24 cellular contexts compared by ENCODE assay signal in the genomic region with DNA sequence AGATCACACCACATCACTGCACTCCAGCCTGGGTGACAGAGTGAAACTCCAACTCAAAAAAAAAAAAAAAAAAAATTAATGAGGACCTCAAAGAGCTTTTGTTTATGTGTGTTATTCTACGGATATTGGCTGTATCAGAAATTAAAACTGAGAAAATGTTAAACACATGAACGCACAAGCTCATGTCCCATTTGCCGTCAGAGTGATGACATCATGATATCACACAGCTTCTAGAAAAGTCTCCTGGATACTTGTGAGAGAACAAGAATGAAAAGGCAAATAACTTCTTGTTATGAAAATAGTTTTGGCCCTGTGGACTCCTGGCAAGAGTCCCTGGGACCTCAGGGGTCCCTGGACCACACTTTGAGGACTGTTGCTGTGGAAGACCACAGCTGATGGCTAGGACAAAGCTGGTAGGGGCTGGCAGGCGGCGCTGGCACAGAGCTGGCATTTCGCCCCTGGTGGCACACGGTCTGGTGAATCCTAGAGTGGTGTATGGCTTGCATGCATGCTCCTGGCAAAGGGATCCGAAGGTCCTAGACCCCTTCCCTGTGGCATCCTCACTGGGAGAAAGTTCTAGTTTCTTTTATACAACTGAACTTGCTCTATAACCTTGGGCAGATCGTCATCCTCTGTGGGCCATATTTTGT.
"Had no signal": no experiment of that assay in that cellular context is flagged by ENCODE, and none has a peak within 500 bp of the region (broad histone marks: within the 10 kb centered on the region; RNA-seq: fewer than 3 reads in every experiment).

No MANE protein-coding gene starts in this region.

- H3K4me3 Mint-ChIP-seq: activated CD8-positive, alpha-beta T cell treated with anti-CD3 and anti-CD28 coated beads for 36 hours; activated naive CD4-positive, alpha-beta T cell treated with anti-CD3 and anti-CD28 coated beads, Interleukin-2, amount 50 U/mL, for 24 hours; activated naive CD8-positive, alpha-beta T cell treated with anti-CD3 and anti-CD28 coated beads, Interleukin-2, amount 10 ng/mL, durations not matched to agents 7 days and 5 days; activated T-cell treated with anti-CD3 and anti-CD28 coated beads, Interleukin-2, amount 50 U/mL, for 72 hours; activated T-helper 17 cell treated with anti-CD3 and anti-CD28 coated beads, Interleukin-2, amount 50 U/mL, for 72 hours; central memory CD8-positive, alpha-beta T cell had no signal

- H3K36me3 ChIP-seq: ascending aorta, WERI-Rb-1 had no signal

- DNase-seq: activated CD4-positive, alpha-beta T cell treated with anti-CD3 and anti-CD28 coated beads for 1 hour; activated CD4-positive, alpha-beta T cell treated with anti-CD3 and anti-CD28 coated beads for 48 hours; activated CD4-positive, CD25-positive, alpha-beta regulatory T cell; activated CD8-positive, alpha-beta T cell treated with anti-CD3 and anti-CD28 coated beads for 36 hours; activated gamma-delta T cell; activated naive CD4-positive, alpha-beta T cell treated with Interleukin-2 at 50 U/mL for 16 hours; activated naive CD8-positive, alpha-beta T cell treated with anti-CD3 and anti-CD28 coated beads, Interleukin-2, amount 10 ng/mL, durations not matched to agents 7 days and 5 days; activated T-cell treated with anti-CD3 and anti-CD28 coated beads, Interleukin-2, amount 50 U/mL, for 1 hour; activated T-cell treated with anti-CD3 and anti-CD28 coated beads, Interleukin-2, amount 50 U/mL, for 72 hours; NCI-H1092 treated with DMSO at 0.1 percent for 48 hours; NCI-H1417 treated with DMSO at 0.1 percent for 48 hours; NCI-H1930; NCI-H2081 treated with DMSO at 0.1 percent for 48 hours; NCI-H226; NCI-H524 treated with DMSO at 0.1 percent for 48 hours; PC-9; Right ventricle myocardium superior; T1000; WERI-Rb-1 had no signal

- H2AFZ ChIP-seq: PC-9 had no signal

- H3K27ac ChIP-seq: ascending aorta, cardiac muscle cell, PC-9, WERI-Rb-1 had no signal

- H3K9me3 ChIP-seq: ascending aorta had no signal

- H3K27ac Mint-ChIP-seq: activated CD8-positive, alpha-beta T cell treated with anti-CD3 and anti-CD28 coated beads for 36 hours; activated naive CD4-positive, alpha-beta T cell treated with anti-CD3 and anti-CD28 coated beads, Interleukin-2, amount 50 U/mL, for 24 hours; activated naive CD8-positive, alpha-beta T cell treated with anti-CD3 and anti-CD28 coated beads, Interleukin-2, amount 10 ng/mL, durations not matched to agents 7 days and 5 days; activated T-cell treated with anti-CD3 and anti-CD28 coated beads, Interleukin-2, amount 50 U/mL, for 72 hours; activated T-helper 17 cell treated with anti-CD3 and anti-CD28 coated beads, Interleukin-2, amount 50 U/mL, for 72 hours had no signal

- H3K9me3 Mint-ChIP-seq: activated CD8-positive, alpha-beta T cell treated with anti-CD3 and anti-CD28 coated beads for 36 hours; activated naive CD4-positive, alpha-beta T cell treated with anti-CD3 and anti-CD28 coated beads, Interleukin-2, amount 50 U/mL, for 24 hours; activated naive CD8-positive, alpha-beta T cell treated with anti-CD3 and anti-CD28 coated beads, Interleukin-2, amount 10 ng/mL, durations not matched to agents 7 days and 5 days; activated T-cell treated with anti-CD3 and anti-CD28 coated beads, Interleukin-2, amount 50 U/mL, for 72 hours; activated T-helper 17 cell treated with anti-CD3 and anti-CD28 coated beads, Interleukin-2, amount 50 U/mL, for 72 hours; central memory CD8-positive, alpha-beta T cell had no signal

- H3K36me3 Mint-ChIP-seq: activated naive CD4-positive, alpha-beta T cell treated with anti-CD3 and anti-CD28 coated beads, Interleukin-2, amount 50 U/mL, for 24 hours; activated naive CD8-positive, alpha-beta T cell treated with anti-CD3 and anti-CD28 coated beads, Interleukin-2, amount 10 ng/mL, durations not matched to agents 7 days and 5 days had no signal

- H3K4me2 ChIP-seq: PC-9 had no signal

- H3K27me3 ChIP-seq: ascending aorta, cardiac muscle cell had no signal

- H3K4me3 ChIP-seq: ascending aorta, cardiac muscle cell, PC-9 had no signal

- H3K27me3 Mint-ChIP-seq: activated CD8-positive, alpha-beta T cell treated with anti-CD3 and anti-CD28 coated beads for 36 hours; activated naive CD4-positive, alpha-beta T cell treated with anti-CD3 and anti-CD28 coated beads, Interleukin-2, amount 50 U/mL, for 24 hours; activated T-helper 17 cell treated with anti-CD3 and anti-CD28 coated beads, Interleukin-2, amount 50 U/mL, for 72 hours; central memory CD8-positive, alpha-beta T cell had no signal

- ATAC-seq: activated CD8-positive, alpha-beta T cell treated with anti-CD3 and anti-CD28 coated beads for 36 hours; activated T-cell treated with anti-CD3 and anti-CD28 coated beads, Interleukin-2, amount 50 U/mL, for 72 hours; activated T-helper 17 cell treated with anti-CD3 and anti-CD28 coated beads, Interleukin-2, amount 50 U/mL, for 72 hours had no signal
